ENCODE assay signal across 19 cellular contexts in genomic region chr12:95164656-95165055, GRCh38. TPM values are rescaled to one million over a fixed set of nuclear protein-coding genes. Genes with fewer than 3 reads are reported as not detected.
A peak's percentile ranks its signal among the peaks of the same experiment; 100 is the strongest.
DNase-seq lines count a peak whose midpoint lies in the region; ATAC-seq, FAIRE-seq and TF ChIP-seq lines count a peak whose summit lies in the region.
"Had no signal": no experiment of that assay in that cellular context is flagged by ENCODE, and none has a peak within 500 bp of the region (broad histone marks: within the 10 kb centered on the region; RNA-seq: fewer than 3 reads in every experiment).

No MANE protein-coding gene starts in this region.

- H3K27me3 Mint-ChIP-seq in nephron progenitor cell (ENCODE audit: low read depth, poor library complexity), result no peaks in the 10 kb centered on the region
- H3K27me3 Mint-ChIP-seq: naive B cell, T-helper 17 cell had no signal

- H4K20me1 ChIP-seq in IMR-90 (ENCODE audit: insufficient read depth, low read length) (no peaks in the 10 kb centered on the region), endothelial cell of umbilical vein (replicated peaks; ENCODE audit: control insufficient read depth, extremely low read depth, insufficient read depth, low read length) (no peaks in the 10 kb centered on the region)

- no peak overlapping the region for H3K27ac Mint-ChIP-seq in nephron progenitor cell
- H3K27ac Mint-ChIP-seq: activated naive CD4-positive, alpha-beta T cell treated with anti-CD3 and anti-CD28 coated beads for 36 hours; naive B cell; T-helper 17 cell had no signal

- no peak overlapping the region for H3K18ac ChIP-seq in IMR-90 (ENCODE audit: low read depth, low read length)

- peak overlapping the region; percentile 35 for H3K4me3 Mint-ChIP-seq in nephron progenitor cell
- H3K4me3 Mint-ChIP-seq: activated naive CD4-positive, alpha-beta T cell treated with anti-CD3 and anti-CD28 coated beads for 36 hours; T-helper 17 cell had no signal

- H3K4me3 ChIP-seq in ACC112 (ENCODE audit: low read depth, low read length) (no peak overlapping the region), IMR-90 (ENCODE audit: insufficient read depth, low read depth, low read length) (no peak overlapping the region), endothelial cell of umbilical vein (replicated peaks in 1 of 3; ENCODE audit: insufficient read depth in 1 of 3, low read depth in 1 of 3, low read length in 3 of 3) (no peak overlapping the region)

- no peak overlapping the region for H3K14ac ChIP-seq in IMR-90 (replicated peaks; ENCODE audit: low read depth, low read length)

- H3K36me3 Mint-ChIP-seq in nephron progenitor cell (ENCODE audit: low read depth), result peaks cover 34% of the 10 kb centered on the region
- H3K36me3 Mint-ChIP-seq: naive B cell had no signal

- no peaks in the 10 kb centered on the region for H3K27me3 ChIP-seq in ACC112 (ENCODE audit: insufficient read depth, low read length)
- no peaks in the 10 kb centered on the region for H3K27me3 ChIP-seq in IMR-90 (ENCODE audit: control insufficient read depth, insufficient read depth, low read length)
- no peaks in the 10 kb centered on the region for H3K27me3 ChIP-seq in endothelial cell of umbilical vein (ENCODE audit: control insufficient read depth in 2 of 2, insufficient read depth in 2 of 2, low read length in 2 of 2)
- H3K27me3 ChIP-seq: suprapubic skin had no signal

- H3K27ac ChIP-seq in ACC112 (ENCODE audit: low read depth, low read length) (peak overlapping the region; percentile 40), IMR-90 (ENCODE audit: insufficient read depth, low read length) (no peak overlapping the region), endothelial cell of umbilical vein (ENCODE audit: insufficient read depth, low read depth, low read length) (peak overlapping the region; percentile 43)
- H3K27ac ChIP-seq: suprapubic skin, WERI-Rb-1 had no signal

- H3K23ac ChIP-seq in IMR-90 (ENCODE audit: low read depth, low read length), result no peak overlapping the region

- dilution Hi-C loops in IMR-90 (cut with HindIII; ENCODE audit: low sequenced_read_pairs, unreplicated experiment) (no loop called here), endothelial cell of umbilical vein (cut with MboI; ENCODE audit: extremely low pct_ligation_motif_present, low sequenced_read_pairs) (no loop called here)

- H3K4me1 ChIP-seq in ACC112 (ENCODE audit: control insufficient read depth, insufficient read depth, low read length, unreplicated experiment), result peaks cover 15% of the 10 kb centered on the region
- H3K4me1 ChIP-seq in IMR-90 (ENCODE audit: control insufficient read depth, insufficient read depth, low read length), result peaks cover 1% of the 10 kb centered on the region
- peaks cover 23% of the 10 kb centered on the region for H3K4me1 ChIP-seq in endothelial cell of umbilical vein (ENCODE audit: control insufficient read depth, extremely low read depth, insufficient read depth, low read length)

- no peak overlapping the region for H2AK9ac ChIP-seq in IMR-90 (replicated peaks; ENCODE audit: low read depth, low read length, poor library complexity)

- TF ChIP-seq RAD21 in IMR-90 (IDR thresholded peaks at IDR 0.05; ENCODE audit: low read length), result no peak

- FAIRE-seq in endothelial cell of umbilical vein (lab: Jason Lieb, UNC), result no peak

- H3K56ac ChIP-seq in IMR-90 (ENCODE audit: extremely low read depth, insufficient read depth, low read length), result no peak overlapping the region

- H3K79me2 ChIP-seq in ACC112 (ENCODE audit: control insufficient read depth, insufficient read depth, low read length, unreplicated experiment) (no peaks in the 10 kb centered on the region), endothelial cell of umbilical vein (ENCODE audit: control insufficient read depth, insufficient read depth, low read length) (no peaks in the 10 kb centered on the region)

- peak overlapping the region in 1 of 2 experiments; percentile 42; a peak in 1 of 4 replicates for H4K8ac ChIP-seq in IMR-90 (ENCODE audit: low read depth in 2 of 2, low read length in 2 of 2)

- H2BK120ac ChIP-seq in IMR-90 (ENCODE audit: low read depth, low read length), result no peak overlapping the region

- H3K4ac ChIP-seq in IMR-90 (ENCODE audit: low read depth, low read length), result peak overlapping the region; percentile 14; the same call in 1 of the 2 replicates

- H2BK20ac ChIP-seq in IMR-90 (ENCODE audit: low read depth, low read length), result no peak overlapping the region

- DNase-seq in IMR-90 (peak; percentile 30), endothelial cell of umbilical vein (ENCODE audit: low read depth, low spot score) (no peak), nephron progenitor cell (no peak), middle frontal gyrus (ENCODE audit: extremely low spot score, low spot score) (no peak)
- DNase-seq: activated CD4-positive, alpha-beta T cell treated with anti-CD3 and anti-CD28 coated beads, Interleukin-2, amount 50 U/mL, for 4 hours; activated naive CD4-positive, alpha-beta T cell treated with anti-CD3 and anti-CD28 coated beads for 36 hours; DMS53; erythroblast; naive B cell; NCI-H2029 treated with DMSO at 0.1 percent for 48 hours; NCI-H510A; Right ventricle myocardium superior; T-helper 17 cell; WERI-Rb-1 had no signal

- H2AK5ac ChIP-seq in IMR-90 (ENCODE audit: low read depth, low read length), result no peak overlapping the region

- no peaks in the 10 kb centered on the region for H3K9me3 Mint-ChIP-seq in nephron progenitor cell
- H3K9me3 Mint-ChIP-seq: activated naive CD4-positive, alpha-beta T cell treated with anti-CD3 and anti-CD28 coated beads for 36 hours; naive B cell had no signal

- TF ChIP-seq CTCF in IMR-90 (conservative IDR thresholded peaks at IDR 0.05; ENCODE audit: low read depth, low read length) (no peak), endothelial cell of umbilical vein (IDR thresholded peaks at IDR 0.05; ENCODE audit: extremely low read depth in 1 of 2, insufficient read depth in 1 of 2, low read depth in 1 of 2, low read length in 2 of 2) (no peak), nephron progenitor cell (IDR thresholded peaks at IDR 0.05) (no peak)

- no peak overlapping the region for H4K91ac ChIP-seq in IMR-90 (ENCODE audit: insufficient read depth, low read depth, low read length)

- BruUV-seq in IMR-90 (replicated peaks; lab: Mats Ljungman, UMichigan) (no TSS peak), endothelial cell of umbilical vein (replicated peaks; lab: Mats Ljungman, UMichigan) (no TSS peak)

- H3K9ac ChIP-seq in IMR-90 (ENCODE audit: low read depth, low read length), result no peak overlapping the region
- no peak overlapping the region for H3K9ac ChIP-seq in endothelial cell of umbilical vein (replicated peaks; ENCODE audit: extremely low read depth, insufficient read depth, low read length)

- H3K9me1 ChIP-seq in IMR-90 (ENCODE audit: insufficient read depth, low read length) (no peaks in the 10 kb centered on the region), endothelial cell of umbilical vein (replicated peaks; ENCODE audit: control insufficient read depth, extremely low read depth, insufficient read depth, low read length) (no peaks in the 10 kb centered on the region)

- H3K79me1 ChIP-seq in IMR-90 (ENCODE audit: low read depth in 1 of 2, low read length in 2 of 2), result peaks cover 0 to 3% of the 10 kb centered on the region in 2 experiments; a peak in 1 of 4 replicates

- no peak overlapping the region for H2BK15ac ChIP-seq in IMR-90 (ENCODE audit: low read depth, low read length)

- in situ Hi-C loops in IMR-90 (cut with MboI; ENCODE audit: low sequenced_read_pairs), result no loop called here

- intact Hi-C loops in IMR-90 (cut with micrococcal nuclease) (loop anchor here (5.0 kb wide), 2 partner anchors 53 to 368 kb away; partner anchors contain the start of genes FGD6 and VEZT), endothelial cell of umbilical vein (cut with micrococcal nuclease) (no loop called here)

- TF ChIP-seq POLR2A in IMR-90 (IDR thresholded peaks at IDR 0.05; ENCODE audit: low read depth, low read length), result no peak
- TF ChIP-seq POLR2A in endothelial cell of umbilical vein (IDR thresholded peaks at IDR 0.05; ENCODE audit: low read depth, low read length), result no peak

- no peaks in the 10 kb centered on the region for H3K36me3 ChIP-seq in ACC112 (ENCODE audit: insufficient read depth, low read length)
- no peaks in the 10 kb centered on the region for H3K36me3 ChIP-seq in IMR-90 (ENCODE audit: control insufficient read depth, insufficient read depth, low read length)
- no peaks in the 10 kb centered on the region for H3K36me3 ChIP-seq in endothelial cell of umbilical vein (ENCODE audit: control insufficient read depth in 2 of 2, extremely low read depth in 1 of 2, insufficient read depth in 2 of 2, low read length in 2 of 2)

- CTCF ChIA-PET in IMR-90 (lab: Yijun Ruan, JAX), result interaction anchor here (0.6 to 1.0 kb wide), 2 partner anchors 12 to 62 kb away, joined by 3 to 7 read pairs; no protein-coding TSS in a partner anchor
- CTCF ChIA-PET in endothelial cell of umbilical vein (lab: Charles Lee), result interaction anchor here (0.9 to 2.7 kb wide), 6 partner anchors 11 to 370 kb away, joined by 3 to 17 read pairs (median 4); partner anchors contain the start of genes FGD6 and VEZT

- H4K5ac ChIP-seq in IMR-90 (ENCODE audit: low read depth, low read length), result no peak overlapping the region

- ATAC-seq in IMR-90 (ENCODE audit: low read depth) (peak; percentile 45; the same call in 1 of the 2 replicates), GM19467 (IDR thresholded peaks at IDR 0.05; ENCODE audit: unreplicated experiment) (no peak), HG02870 (IDR thresholded peaks at IDR 0.05; ENCODE audit: unreplicated experiment) (no peak), esophagus mucosa (no peak)
- ATAC-seq: T-helper 17 cell had no signal

- WGBS in IMR-90 (ENCODE audit: extremely low coverage in 2 of 2, insufficient read length in 1 of 2), 2 experiments, result no CpG with 5 or more reads among the region's 2 CpGs

- H3K4me1 Mint-ChIP-seq in nephron progenitor cell, result peaks cover 24% of the 10 kb centered on the region
- H3K4me1 Mint-ChIP-seq: naive B cell, T-helper 17 cell had no signal

- H3K4me2 ChIP-seq in IMR-90 (ENCODE audit: low read depth, low read length) (0 out of 2 replicates have a peak overlapping the region, but pooled peaks have one; percentile 37), endothelial cell of umbilical vein (ENCODE audit: insufficient read depth, low read length) (no peak overlapping the region)

- peak overlapping the region; percentile 72 for H2AFZ ChIP-seq in ACC112 (ENCODE audit: low read length, unreplicated experiment)
- H2AFZ ChIP-seq in IMR-90 (replicated peaks; ENCODE audit: low read length, poor library complexity), result no peak overlapping the region
- no peak overlapping the region for H2AFZ ChIP-seq in endothelial cell of umbilical vein (ENCODE audit: low read depth, low read length)

- H2BK5ac ChIP-seq in IMR-90 (ENCODE audit: low read depth, low read length, poor library complexity, severe bottlenecking), result no peak overlapping the region

- H3K9me3 ChIP-seq in IMR-90 (ENCODE audit: control insufficient read depth, insufficient read depth, low read length), result no peaks in the 10 kb centered on the region
- no peaks in the 10 kb centered on the region for H3K9me3 ChIP-seq in endothelial cell of umbilical vein (replicated peaks; ENCODE audit: control insufficient read depth, insufficient read depth, low read length)
- H3K9me3 ChIP-seq: suprapubic skin had no signal

- POLR2A ChIA-PET in IMR-90 (lab: Charles Lee; ENCODE audit: unreplicated experiment) (interaction anchor here (0.7 kb wide), 1 partner anchor 104 kb away, joined by 4 read pairs; no protein-coding TSS in a partner anchor), endothelial cell of umbilical vein (lab: Charles Lee) (no interaction called here)

RNA-seq across cellular contexts. Expression of gene FGD6, which starts 52.6 kb away (rescaled TPM):
- total RNA-seq in IMR-90 (2012; rRNA removed) (9.5 and 9.7 TPM in 2 replicates), endothelial cell of umbilical vein (14.0 and 17.8 TPM in 2 replicates), esophagus mucosa (10.8 TPM)
- polyA plus RNA-seq in IMR-90 (2012; rRNA removed) (2.0 and 2.6 TPM in 2 replicates), endothelial cell of umbilical vein (5.7 and 5.9 TPM in 2 replicates)
- polyA plus RNA-seq in IMR-90 (2012; cell fraction: cytosol; rRNA removed), result 0.42 and 0.52 TPM in 2 replicates
- polyA plus RNA-seq in IMR-90 (2012; cell fraction: nucleus; rRNA removed; ENCODE audit: low replicate concordance), result 1.0 and 11.0 TPM in 2 replicates
- polyA plus RNA-seq in endothelial cell of umbilical vein (2011; cell fraction: cytosol; rRNA removed), result 3.4 and 4.0 TPM in 2 replicates
- 20.7 and 24.2 TPM in 2 replicates for polyA plus RNA-seq in endothelial cell of umbilical vein (2011; cell fraction: nucleus; rRNA removed)
- 10.1 and 10.8 TPM in 2 replicates for polyA plus RNA-seq in endothelial cell of umbilical vein (2012)
- polyA minus RNA-seq in endothelial cell of umbilical vein, result 12.2 and 12.3 TPM in 2 replicates
- polyA minus RNA-seq in endothelial cell of umbilical vein (2011; cell fraction: cytosol; rRNA and poly(A)+ RNA removed), result 9.4 TPM
- 27.2 and 36.2 TPM in 2 replicates for polyA minus RNA-seq in endothelial cell of umbilical vein (2011; cell fraction: nucleus; rRNA and poly(A)+ RNA removed)

RNA-seq across cellular contexts. Expression of gene VEZT, which starts 53.0 kb away (rescaled TPM):
- total RNA-seq in IMR-90 (2012; rRNA removed), result 83.6 and 90.2 TPM in 2 replicates
- 44.6 and 54.5 TPM in 2 replicates for polyA plus RNA-seq in IMR-90 (2012; rRNA removed)
- polyA plus RNA-seq in IMR-90 (2012; cell fraction: cytosol; rRNA removed), result 11.2 and 16.4 TPM in 2 replicates
- polyA plus RNA-seq in IMR-90 (2012; cell fraction: nucleus; rRNA removed; ENCODE audit: low replicate concordance), result 5.8 and 62.0 TPM in 2 replicates
- total RNA-seq in endothelial cell of umbilical vein, result 85.2 and 91.3 TPM in 2 replicates
- polyA plus RNA-seq in endothelial cell of umbilical vein, result 53.3 and 57.8 TPM in 2 replicates
- 77.4 and 78.5 TPM in 2 replicates for polyA plus RNA-seq in endothelial cell of umbilical vein (2011; cell fraction: cytosol; rRNA removed)
- 97.8 and 107 TPM in 2 replicates for polyA plus RNA-seq in endothelial cell of umbilical vein (2011; cell fraction: nucleus; rRNA removed)
- polyA plus RNA-seq in endothelial cell of umbilical vein (2012), result 92.8 and 105 TPM in 2 replicates
- polyA minus RNA-seq in endothelial cell of umbilical vein, result 141 and 142 TPM in 2 replicates
- polyA minus RNA-seq in endothelial cell of umbilical vein (2011; cell fraction: cytosol; rRNA and poly(A)+ RNA removed), result 22.4 TPM
- 157 and 235 TPM in 2 replicates for polyA minus RNA-seq in endothelial cell of umbilical vein (2011; cell fraction: nucleus; rRNA and poly(A)+ RNA removed)
- 49.9 TPM for total RNA-seq in esophagus mucosa
